In genomic region chr13:113941571-113942191, GRCh38 we compare ENCODE assay signal across 16 cellular contexts. TPM values are rescaled to one million over a fixed set of nuclear protein-coding genes. Genes with fewer than 3 reads are reported as not detected.
DNase-seq lines count a peak whose midpoint lies in the region; ATAC-seq lines count a peak whose summit lies in the region.
"Had no signal": no experiment of that assay in that cellular context is flagged by ENCODE, and none has a peak within 500 bp of the region (broad histone marks: within the 10 kb centered on the region; RNA-seq: fewer than 3 reads in every experiment).

No MANE protein-coding gene starts in this region.

- H2BK5ac ChIP-seq in trophoblast cell (ENCODE audit: low read depth, low read length, poor library complexity), result no peak overlapping the region

- no peak for ATAC-seq in stimulated activated memory B cell treated with anti-CD40 and anti-IgM and Interleukin-4, amounts not matched to agents 10 μg/mL and 1 μg/mL and 100 μg/mL, for 72 hours
- ATAC-seq: A549, gastrocnemius medialis, upper lobe of right lung had no signal

- peak overlapping the region; percentile 30 for H2AK5ac ChIP-seq in trophoblast cell (ENCODE audit: low read length)

- peaks cover 29% of the 10 kb centered on the region for H3K27me3 Mint-ChIP-seq in stimulated activated memory B cell treated with anti-CD40 and anti-IgM and Interleukin-4, amounts not matched to agents 10 μg/mL and 1 μg/mL and 100 μg/mL, for 72 hours
- no peaks in the 10 kb centered on the region for H3K27me3 Mint-ChIP-seq in activated CD4-positive, alpha-beta T cell treated with anti-CD3 and anti-CD28 coated beads, Interleukin-2, amount 10 ng/mL, durations not matched to agents 7 days and 5 days

- CTCF ChIA-PET in activated CD4-positive, alpha-beta T cell treated with anti-CD3 and anti-CD28 coated beads, Interleukin-2, amount 10 ng/mL, durations not matched to agents 7 days and 5 days (lab: Charles Lee), result no interaction called here

- no peaks in the 10 kb centered on the region for H3K79me2 ChIP-seq in trophoblast cell (ENCODE audit: control insufficient read depth, insufficient read depth, low read length, poor library complexity)

- H2AFZ ChIP-seq in trophoblast cell (ENCODE audit: insufficient read depth, low read length, poor library complexity), result no peak overlapping the region

- WGBS in trophoblast cell (ENCODE audit: extremely low coverage, insufficient coverage, insufficient read length), result no CpG with 5 or more reads among the region's 16 CpGs

- peak overlapping the region; percentile 12 for H2BK12ac ChIP-seq in trophoblast cell (ENCODE audit: low read length)

- H3K4me1 Mint-ChIP-seq in stimulated activated memory B cell treated with anti-CD40 and anti-IgM and Interleukin-4, amounts not matched to agents 10 μg/mL and 1 μg/mL and 100 μg/mL, for 72 hours, result peaks cover 6% of the 10 kb centered on the region
- H3K4me1 Mint-ChIP-seq in activated CD4-positive, alpha-beta T cell treated with anti-CD3 and anti-CD28 coated beads, Interleukin-2, amount 10 ng/mL, durations not matched to agents 7 days and 5 days, result no peaks in the 10 kb centered on the region
- H3K4me1 Mint-ChIP-seq: activated B cell treated with CpG ODN at 0.5 μM for 24 hours had no signal

- H3K4me2 ChIP-seq in trophoblast cell (ENCODE audit: low read length), result no peak overlapping the region
- H3K4me2 ChIP-seq: A549 had no signal

- no peak overlapping the region for H2BK120ac ChIP-seq in trophoblast cell (ENCODE audit: insufficient read depth, low read length, poor library complexity)

- H3K4me3 Mint-ChIP-seq in stimulated activated memory B cell treated with anti-CD40 and anti-IgM and Interleukin-4, amounts not matched to agents 10 μg/mL and 1 μg/mL and 100 μg/mL, for 72 hours, result no peak overlapping the region
- H3K4me3 Mint-ChIP-seq in activated CD4-positive, alpha-beta T cell treated with anti-CD3 and anti-CD28 coated beads, Interleukin-2, amount 10 ng/mL, durations not matched to agents 7 days and 5 days, result no peak overlapping the region
- H3K4me3 Mint-ChIP-seq: activated B cell treated with CpG ODN at 0.5 μM for 24 hours had no signal

- H3K9ac ChIP-seq in trophoblast cell (ENCODE audit: low read length), result no peak overlapping the region

- no peaks in the 10 kb centered on the region for H3K27me3 ChIP-seq in trophoblast cell (ENCODE audit: insufficient read depth, low read length)
- no peaks in the 10 kb centered on the region for H3K27me3 ChIP-seq in H7 (ENCODE audit: control insufficient read depth, insufficient read depth, low read length)
- H3K27me3 ChIP-seq: upper lobe of right lung had no signal

- H4K8ac ChIP-seq in trophoblast cell (ENCODE audit: low read depth, low read length), result no peak overlapping the region

- H3K79me1 ChIP-seq in trophoblast cell (ENCODE audit: low read length), result no peaks in the 10 kb centered on the region

- H4K12ac ChIP-seq in trophoblast cell (ENCODE audit: low read depth, low read length), result no peak overlapping the region

- H3K36me3 Mint-ChIP-seq in stimulated activated memory B cell treated with anti-CD40 and anti-IgM and Interleukin-4, amounts not matched to agents 10 μg/mL and 1 μg/mL and 100 μg/mL, for 72 hours, result no peaks in the 10 kb centered on the region
- H3K36me3 Mint-ChIP-seq in activated CD4-positive, alpha-beta T cell treated with anti-CD3 and anti-CD28 coated beads, Interleukin-2, amount 10 ng/mL, durations not matched to agents 7 days and 5 days (ENCODE audit: low read depth), result no peaks in the 10 kb centered on the region

- no peak overlapping the region for H4K91ac ChIP-seq in trophoblast cell (ENCODE audit: low read depth, low read length)

- H3K27ac Mint-ChIP-seq in stimulated activated memory B cell treated with anti-CD40 and anti-IgM and Interleukin-4, amounts not matched to agents 10 μg/mL and 1 μg/mL and 100 μg/mL, for 72 hours, result no peak overlapping the region
- no peak overlapping the region for H3K27ac Mint-ChIP-seq in activated CD4-positive, alpha-beta T cell treated with anti-CD3 and anti-CD28 coated beads, Interleukin-2, amount 10 ng/mL, durations not matched to agents 7 days and 5 days
- H3K27ac Mint-ChIP-seq: activated B cell treated with CpG ODN at 0.5 μM for 24 hours, progenitor cell of endocrine pancreas had no signal

- no peak overlapping the region for H3K27ac ChIP-seq in trophoblast cell (ENCODE audit: low read depth, low read length)
- H3K27ac ChIP-seq: A549, gastrocnemius medialis, SK-N-MC, upper lobe of right lung had no signal

- H3K36me3 ChIP-seq in trophoblast cell (ENCODE audit: control insufficient read depth in 1 of 2, insufficient read depth in 2 of 2, low read length in 2 of 2), result no peaks in the 10 kb centered on the region
- H3K36me3 ChIP-seq in H7 (replicated peaks; ENCODE audit: control insufficient read depth, insufficient read depth, low read length), result no peaks in the 10 kb centered on the region
- H3K36me3 ChIP-seq: gastrocnemius medialis, upper lobe of right lung had no signal

- H3K9me3 Mint-ChIP-seq in stimulated activated memory B cell treated with anti-CD40 and anti-IgM and Interleukin-4, amounts not matched to agents 10 μg/mL and 1 μg/mL and 100 μg/mL, for 72 hours, result no peaks in the 10 kb centered on the region
- H3K9me3 Mint-ChIP-seq in activated CD4-positive, alpha-beta T cell treated with anti-CD3 and anti-CD28 coated beads, Interleukin-2, amount 10 ng/mL, durations not matched to agents 7 days and 5 days, result no peaks in the 10 kb centered on the region
- H3K9me3 Mint-ChIP-seq: activated B cell treated with CpG ODN at 0.5 μM for 24 hours had no signal

- H3K4me1 ChIP-seq in trophoblast cell (ENCODE audit: control insufficient read depth in 1 of 2, insufficient read depth in 2 of 2, low read length in 2 of 2), result peaks cover 0 to 3% of the 10 kb centered on the region in 2 experiments
- H3K4me1 ChIP-seq: A549, gastrocnemius medialis, upper lobe of right lung had no signal

- H3K4ac ChIP-seq in trophoblast cell (ENCODE audit: low read depth, low read length), result no peak overlapping the region

- no peak overlapping the region for H3K18ac ChIP-seq in trophoblast cell (ENCODE audit: low read length)

- H3K14ac ChIP-seq in trophoblast cell (ENCODE audit: low read length), result no peak overlapping the region

- H3K9me3 ChIP-seq in trophoblast cell (ENCODE audit: insufficient read depth, low read depth, low read length), result peaks cover 10% of the 10 kb centered on the region
- H3K9me3 ChIP-seq: A549, gastrocnemius medialis, upper lobe of right lung had no signal

- POLR2A ChIA-PET in activated CD4-positive, alpha-beta T cell treated with anti-CD3 and anti-CD28 coated beads, Interleukin-2, amount 10 ng/mL, durations not matched to agents 7 days and 5 days (lab: Charles Lee), result no interaction called here

- DNase-seq in NOMO-1 (lab: John Stamatoyannopoulos, UW; ENCODE audit: unreplicated experiment in 2 of 2) (peak; percentile 6 to 11), NOMO-1 treated with DMSO at 0.1 percent for 48 hours (lab: John Stamatoyannopoulos, UW; ENCODE audit: unreplicated experiment) (no peak), NCI-H345 treated with DMSO at 0.1 percent for 48 hours (lab: John Stamatoyannopoulos, UW; ENCODE audit: unreplicated experiment) (peak; percentile 29), astrocyte of the hippocampus (ENCODE audit: low read depth, low spot score) (peak; percentile 76), trophoblast cell (no peak), H7 (no peak)
- DNase-seq in activated CD4-positive, alpha-beta T cell treated with anti-CD3 and anti-CD28 coated beads, Interleukin-2, amount 10 ng/mL, durations not matched to agents 7 days and 5 days, result no peak
- DNase-seq: activated B cell treated with CpG ODN at 0.5 μM for 24 hours; effector CD4-positive, alpha-beta T cell; gastrocnemius medialis; NCI-H526 treated with DMSO at 0.1 percent for 48 hours; upper lobe of right lung had no signal

- no peak overlapping the region for H3K23ac ChIP-seq in trophoblast cell (ENCODE audit: low read length)

- no peak overlapping the region for H3K4me3 ChIP-seq in trophoblast cell (ENCODE audit: low read depth, low read length)
- no peak overlapping the region for H3K4me3 ChIP-seq in H7 (ENCODE audit: insufficient read depth, low read depth, low read length)
- H3K4me3 ChIP-seq: A549, gastrocnemius medialis, SK-N-MC, upper lobe of right lung had no signal

RNA-seq across cellular contexts. Expression of gene C13orf46, which starts 32.2 kb away (rescaled TPM):
- polyA plus RNA-seq in trophoblast cell (2013), result 0.12 and 0.15 TPM in 2 replicates
- total RNA-seq in activated CD4-positive, alpha-beta T cell treated with anti-CD3 and anti-CD28 coated beads, Interleukin-2, amount 10 ng/mL, durations not matched to agents 7 days and 5 days, result 1 to 10 TPM; 7.3 to 9.8 TPM
- not detected in 2 replicates for total RNA-seq in H7 (2014; rRNA removed; shearing (Covaris generic))

Comparison
In these comparisons a context has a peak if more than half of its experiments do, and no peak if none do; other contexts are left out.
1. DNase-seq: peak in NOMO-1 (2 of 2), NCI-H345 treated with DMSO at 0.1 percent for 48 hours (single experiment) and astrocyte of the hippocampus (single experiment); none in NOMO-1 treated with DMSO at 0.1 percent for 48 hours (single experiment), trophoblast cell (0 of 2), activated CD4-positive, alpha-beta T cell treated with anti-CD3 and anti-CD28 coated beads, Interleukin-2, amount 10 ng/mL, durations not matched to agents 7 days and 5 days (single experiment) and H7 (single experiment).